In the genomic region with DNA sequence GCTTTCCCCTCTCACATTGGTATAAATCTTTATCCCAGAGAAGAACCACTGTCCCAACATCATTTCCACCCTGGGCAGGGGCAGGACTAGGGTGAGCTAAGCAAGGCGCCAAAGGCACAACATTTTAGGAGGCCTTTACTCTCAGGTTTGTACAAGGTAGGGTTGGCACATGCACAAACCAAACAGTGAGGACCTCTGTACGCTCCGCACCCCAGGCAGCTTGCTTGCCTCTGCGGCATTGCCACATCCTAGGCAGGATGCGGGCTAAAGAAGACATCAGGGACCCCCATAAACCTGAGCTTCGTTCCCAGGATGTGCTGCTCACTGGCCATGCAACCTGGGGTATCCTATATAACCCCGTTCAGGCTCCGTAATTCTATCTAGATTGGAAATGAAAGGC, we compare ENCODE assay signal across 13 cellular contexts.
DNase-seq lines count a peak whose midpoint lies in the region; ATAC-seq and TF ChIP-seq lines count a peak whose summit lies in the region.
"Had no signal": no experiment of that assay in that cellular context is flagged by ENCODE, and none has a peak within 500 bp of the region (broad histone marks: within the 10 kb centered on the region; RNA-seq: fewer than 3 reads in every experiment).

No MANE protein-coding gene starts in this region.

- no peak for TF ChIP-seq RAD21 in IMR-90 (IDR thresholded peaks at IDR 0.05; ENCODE audit: low read length)

- H2AK9ac ChIP-seq in IMR-90 (replicated peaks; ENCODE audit: low read depth, low read length, poor library complexity): no peak overlapping the region

- H4K8ac ChIP-seq in IMR-90 (ENCODE audit: low read depth in 2 of 2, low read length in 2 of 2): no peak overlapping the region

- peak overlapping the region; percentile 56 for H2AK5ac ChIP-seq in IMR-90 (ENCODE audit: low read depth, low read length)

- H3K9ac ChIP-seq in BLaER1 (no peak overlapping the region), IMR-90 (ENCODE audit: low read depth, low read length) (no peak overlapping the region)

- ATAC-seq in IMR-90 (ENCODE audit: low read depth): no peak
- no peak for ATAC-seq in gastroesophageal sphincter
- ATAC-seq: Panc1 had no signal

- H3K27ac Mint-ChIP-seq in osteocyte (ENCODE audit: unreplicated experiment): no peak overlapping the region

- no peak overlapping the region for H3K56ac ChIP-seq in IMR-90 (ENCODE audit: extremely low read depth, insufficient read depth, low read length)

- H3K14ac ChIP-seq in IMR-90 (replicated peaks; ENCODE audit: low read depth, low read length): no peak overlapping the region

- H4K5ac ChIP-seq in IMR-90 (ENCODE audit: low read depth, low read length): no peak overlapping the region

- H4K20me1 ChIP-seq in BLaER1 (no peaks in the 10 kb centered on the region), IMR-90 (ENCODE audit: insufficient read depth, low read length) (no peaks in the 10 kb centered on the region)

- H3K9me3 Mint-ChIP-seq in osteocyte (ENCODE audit: unreplicated experiment): no peaks in the 10 kb centered on the region

- TF ChIP-seq CTCF in IMR-90 (conservative IDR thresholded peaks at IDR 0.05; ENCODE audit: low read depth, low read length) (no peak), gastroesophageal sphincter (IDR thresholded peaks at IDR 0.05) (no peak), osteocyte (IDR thresholded peaks at IDR 0.05) (no peak)

- no peaks in the 10 kb centered on the region for H3K27me3 ChIP-seq in BLaER1
- no peaks in the 10 kb centered on the region for H3K27me3 ChIP-seq in IMR-90 (ENCODE audit: control insufficient read depth, insufficient read depth, low read length)
- no peaks in the 10 kb centered on the region for H3K27me3 ChIP-seq in gastroesophageal sphincter

- dilution Hi-C loops in IMR-90 (cut with HindIII; ENCODE audit: low sequenced_read_pairs, unreplicated experiment): no loop called here

- H3K4me2 ChIP-seq in BLaER1 (0 out of 2 replicates have a peak overlapping the region, but pooled peaks have one; percentile 5), IMR-90 (ENCODE audit: low read depth, low read length) (no peak overlapping the region)

- no peaks in the 10 kb centered on the region for H3K27me3 Mint-ChIP-seq in osteocyte (ENCODE audit: unreplicated experiment)

- H3K36me3 Mint-ChIP-seq in osteocyte (ENCODE audit: unreplicated experiment): peaks cover 60% of the 10 kb centered on the region

- H3K9me3 ChIP-seq in BLaER1: no peaks in the 10 kb centered on the region
- no peaks in the 10 kb centered on the region for H3K9me3 ChIP-seq in IMR-90 (ENCODE audit: control insufficient read depth, insufficient read depth, low read length)
- H3K9me3 ChIP-seq in gastroesophageal sphincter: no peaks in the 10 kb centered on the region

- no peak overlapping the region for H3K18ac ChIP-seq in IMR-90 (ENCODE audit: low read depth, low read length)

- no peak overlapping the region for H3K23ac ChIP-seq in IMR-90 (ENCODE audit: low read depth, low read length)

- peaks cover 9% of the 10 kb centered on the region for H3K9me1 ChIP-seq in IMR-90 (ENCODE audit: insufficient read depth, low read length)

- H3K4me3 ChIP-seq in BLaER1 (no peak overlapping the region), IMR-90 (ENCODE audit: insufficient read depth, low read depth, low read length) (no peak overlapping the region), gastroesophageal sphincter (no peak overlapping the region)

- H3K36me3 ChIP-seq in BLaER1 (peaks cover 49% of the 10 kb centered on the region), IMR-90 (ENCODE audit: control insufficient read depth, insufficient read depth, low read length) (peaks cover 14% of the 10 kb centered on the region), gastroesophageal sphincter (peaks cover 0 to 60% of the 10 kb centered on the region in 2 donors)

- POLR2A ChIA-PET in IMR-90 (lab: Charles Lee; ENCODE audit: unreplicated experiment): no interaction called here

- H2BK120ac ChIP-seq in IMR-90 (ENCODE audit: low read depth, low read length): no peak overlapping the region

- no peak for TF ChIP-seq EP300 in gastroesophageal sphincter (IDR thresholded peaks at IDR 0.05)

- BruUV-seq in IMR-90 (replicated peaks; lab: Mats Ljungman, UMichigan): no TSS peak

- intact Hi-C loops in IMR-90 (cut with micrococcal nuclease): no loop called here

- in situ Hi-C loops in IMR-90 (cut with MboI; ENCODE audit: low sequenced_read_pairs): no loop called here

- peaks cover 11% of the 10 kb centered on the region for H3K4me1 Mint-ChIP-seq in osteocyte (ENCODE audit: unreplicated experiment)

- 100% methylated on average over 3 of the region's 8 CpGs; no CpG with 5 or more reads in 1 of the 2 experiments for WGBS in IMR-90 (ENCODE audit: extremely low coverage in 2 of 2, insufficient read length in 1 of 2), 2 experiments
- WGBS in gastroesophageal sphincter (ENCODE audit: low coverage in 1 of 2), 2 donors: 86 to 100% methylated on average over 3 to 7 of the region's 8 CpGs

- H3K4ac ChIP-seq in IMR-90 (ENCODE audit: low read depth, low read length): no peak overlapping the region

- no peak overlapping the region for H2AFZ ChIP-seq in IMR-90 (replicated peaks; ENCODE audit: low read length, poor library complexity)

- no peak overlapping the region for H3K27ac ChIP-seq in BLaER1
- no peak overlapping the region for H3K27ac ChIP-seq in IMR-90 (ENCODE audit: insufficient read depth, low read length)
- peak overlapping the region in 3 of 4 donors; percentile 17 to 59 (median 46) for H3K27ac ChIP-seq in gastroesophageal sphincter

- TF ChIP-seq POLR2A in IMR-90 (IDR thresholded peaks at IDR 0.05; ENCODE audit: low read depth, low read length) (no peak), gastroesophageal sphincter (IDR thresholded peaks at IDR 0.05) (no peak)

- DNase-seq in IMR-90: no peak
- peak; percentile 59 for DNase-seq in osteocyte (ENCODE audit: extremely low spot score, unreplicated experiment)
- DNase-seq in GF-D8 (lab: John Stamatoyannopoulos, UW): no peak
- DNase-seq in kidney tubule cell (ENCODE audit: low spot score): no peak
- DNase-seq in NCI-H2227 (lab: John Stamatoyannopoulos, UW; ENCODE audit: unreplicated experiment): no peak
- DNase-seq: Kasumi-1, NCI-H1417, NCI-H1930, NCI-H510A treated with DMSO at 0.1 percent for 48 hours, SHP77 had no signal

- no peak overlapping the region for H2BK20ac ChIP-seq in IMR-90 (ENCODE audit: low read depth, low read length)

- H3K79me1 ChIP-seq in IMR-90 (ENCODE audit: low read depth in 1 of 2, low read length in 2 of 2): no peaks in the 10 kb centered on the region; a peak in 1 of 4 replicates

- H2BK15ac ChIP-seq in IMR-90 (ENCODE audit: low read depth, low read length): 0 out of 3 replicates have a peak overlapping the region, but pooled peaks have one; percentile 60

- H3K4me3 Mint-ChIP-seq in osteocyte (ENCODE audit: unreplicated experiment): no peak overlapping the region

- H3K4me1 ChIP-seq in BLaER1 (peaks cover 23% of the 10 kb centered on the region), IMR-90 (ENCODE audit: control insufficient read depth, insufficient read depth, low read length) (peaks cover 10% of the 10 kb centered on the region), gastroesophageal sphincter (peaks cover 0 to 49% (median 5%) of the 10 kb centered on the region in 3 donors)

- CTCF ChIA-PET in IMR-90 (lab: Yijun Ruan, JAX): interaction anchor here (1.0 to 1.7 kb wide), 2 partner anchors 14 to 78 kb away, joined by 3 to 4 read pairs; no protein-coding TSS in a partner anchor

- H4K91ac ChIP-seq in IMR-90 (ENCODE audit: insufficient read depth, low read depth, low read length): no peak overlapping the region

- peak overlapping the region; percentile 8 for H2BK5ac ChIP-seq in IMR-90 (ENCODE audit: low read depth, low read length, poor library complexity, severe bottlenecking)

TF ChIP-seq in IMR-90, 13 proteins besides CTCF, POLR2A, EP300 and RAD21:
- no peak for TF ChIP-seq FOS (IDR thresholded peaks at IDR 0.05; ENCODE audit: low read depth, low read length)
- TF ChIP-seq MAZ (IDR thresholded peaks at IDR 0.05; ENCODE audit: borderline replicate concordance, low read depth, low read length): no peak
- TF ChIP-seq RCOR1 (IDR thresholded peaks at IDR 0.05; ENCODE audit: insufficient replicate concordance, low read length): no peak
- TF ChIP-seq MXI1 (IDR thresholded peaks at IDR 0.05; ENCODE audit: borderline replicate concordance, low read depth, low read length): no peak
- TF ChIP-seq RFX5 (IDR thresholded peaks at IDR 0.05; ENCODE audit: low read depth, low read length): no peak
- TF ChIP-seq CEBPB (IDR thresholded peaks at IDR 0.05; ENCODE audit: low read depth, low read length): no peak
- TF ChIP-seq, protein P1, sequence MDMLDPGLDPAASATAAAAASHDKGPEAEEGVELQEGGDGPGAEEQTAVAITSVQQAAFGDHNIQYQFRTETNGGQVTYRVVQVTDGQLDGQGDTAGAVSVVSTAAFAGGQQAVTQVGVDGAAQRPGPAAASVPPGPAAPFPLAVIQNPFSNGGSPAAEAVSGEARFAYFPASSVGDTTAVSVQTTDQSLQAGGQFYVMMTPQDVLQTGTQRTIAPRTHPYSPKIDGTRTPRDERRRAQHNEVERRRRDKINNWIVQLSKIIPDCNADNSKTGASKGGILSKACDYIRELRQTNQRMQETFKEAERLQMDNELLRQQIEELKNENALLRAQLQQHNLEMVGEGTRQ (IDR thresholded peaks at IDR 0.05; ENCODE audit: low read depth, low read length): no peak
- TF ChIP-seq NFE2L2 (IDR thresholded peaks at IDR 0.05; ENCODE audit: low read depth, low read length): no peak
- TF ChIP-seq MAFK (IDR thresholded peaks at IDR 0.05; ENCODE audit: low read depth, low read length): no peak
- TF ChIP-seq CHD1 (IDR thresholded peaks at IDR 0.05; ENCODE audit: low read depth, low read length): no peak
- TF ChIP-seq SMC3 (IDR thresholded peaks at IDR 0.05; ENCODE audit: low read depth, low read length): no peak
- TF ChIP-seq, protein P2, sequence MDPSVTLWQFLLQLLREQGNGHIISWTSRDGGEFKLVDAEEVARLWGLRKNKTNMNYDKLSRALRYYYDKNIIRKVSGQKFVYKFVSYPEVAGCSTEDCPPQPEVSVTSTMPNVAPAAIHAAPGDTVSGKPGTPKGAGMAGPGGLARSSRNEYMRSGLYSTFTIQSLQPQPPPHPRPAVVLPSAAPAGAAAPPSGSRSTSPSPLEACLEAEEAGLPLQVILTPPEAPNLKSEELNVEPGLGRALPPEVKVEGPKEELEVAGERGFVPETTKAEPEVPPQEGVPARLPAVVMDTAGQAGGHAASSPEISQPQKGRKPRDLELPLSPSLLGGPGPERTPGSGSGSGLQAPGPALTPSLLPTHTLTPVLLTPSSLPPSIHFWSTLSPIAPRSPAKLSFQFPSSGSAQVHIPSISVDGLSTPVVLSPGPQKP (IDR thresholded peaks at IDR 0.05; ENCODE audit: borderline replicate concordance, low read depth, low read length): no peak
- no peak for TF ChIP-seq BHLHE40 (IDR thresholded peaks at IDR 0.05; ENCODE audit: low read depth, low read length)

Comparison
In these comparisons a context has a peak if more than half of its experiments do, and no peak if none do; other contexts are left out.
1. H3K27ac ChIP-seq: peak in gastroesophageal sphincter (3 of 4); none in BLaER1 (single experiment) and IMR-90 (single experiment).